ENCODE assay signal across 8 cellular contexts in genomic region chr11:68002943-68003845, GRCh38. TPM values are rescaled to one million over a fixed set of nuclear protein-coding genes. Genes with fewer than 3 reads are reported as not detected.
DNase-seq lines count a peak whose midpoint lies in the region; ATAC-seq and TF ChIP-seq lines count a peak whose summit lies in the region.

No MANE protein-coding gene starts in this region.

- TF ChIP-seq POLR2A in GM18505 (IDR thresholded peaks at IDR 0.05; ENCODE audit: borderline replicate concordance, extremely low read depth, insufficient read depth, insufficient read length): peak; percentile 3

- ATAC-seq in GM18505 (IDR thresholded peaks at IDR 0.05; ENCODE audit: unreplicated experiment) (peak; percentile 47), HG02970 (IDR thresholded peaks at IDR 0.05; ENCODE audit: low FRiP score, unreplicated experiment) (peak; percentile 22), HG03571 (IDR thresholded peaks at IDR 0.05; ENCODE audit: unreplicated experiment) (no peak)

- no peaks in the 10 kb centered on the region for H3K79me2 ChIP-seq in OCI-LY1 (ENCODE audit: insufficient read depth, low read length)

- TF ChIP-seq CTCF in OCI-LY1 (IDR thresholded peaks at IDR 0.05; ENCODE audit: low read length): no peak
- no peak for TF ChIP-seq CTCF in left ventricle myocardium inferior (IDR thresholded peaks at IDR 0.05; ENCODE audit: borderline replicate concordance)

- peak overlapping the region; percentile 88 for H3K27ac ChIP-seq in OCI-LY1 (ENCODE audit: low read depth, low read length, poor library complexity, severe bottlenecking)
- H3K27ac ChIP-seq in left ventricle myocardium inferior (replicated peaks): peak overlapping the region; percentile 83
- no peak overlapping the region for H3K27ac ChIP-seq in skeletal muscle tissue (ENCODE audit: low read depth, low read length)

- H3F3A ChIP-seq in OCI-LY1 (ENCODE audit: insufficient read depth, low read length): peaks cover 5% of the 10 kb centered on the region

- peak overlapping the region; percentile 80 for H3K4me3 ChIP-seq in OCI-LY1 (ENCODE audit: low read depth, low read length, poor library complexity, severe bottlenecking)
- peak overlapping the region; percentile 82 for H3K4me3 ChIP-seq in left ventricle myocardium inferior
- H3K4me3 ChIP-seq in skeletal muscle tissue (ENCODE audit: low read length in 3 of 3): peak overlapping the region in 2 of 3 donors; percentile 63 to 65

- intact Hi-C loops in left ventricle myocardium inferior (cut with micrococcal nuclease): no loop called here

- DNase-seq in activated gamma-delta T cell treated with anti-CD3 and anti-CD28 coated beads, Interleukin-2, amount 50 U/mL, for 16 hours (ENCODE audit: low read depth): peak; percentile 33
- DNase-seq in left ventricle myocardium inferior: no peak
- DNase-seq in NCI-H226: no peak

- no peaks in the 10 kb centered on the region for H4K20me1 ChIP-seq in OCI-LY1 (ENCODE audit: insufficient read depth, low read length)

- H3K9ac ChIP-seq in OCI-LY1 (ENCODE audit: low read length) (peak overlapping the region; percentile 76), skeletal muscle tissue (ENCODE audit: low read depth in 1 of 3, low read length in 3 of 3) (no peak overlapping the region)

- no peaks in the 10 kb centered on the region for H3K9me3 ChIP-seq in OCI-LY1 (ENCODE audit: low read length)
- H3K9me3 ChIP-seq in left ventricle myocardium inferior (replicated peaks): no peaks in the 10 kb centered on the region
- no peaks in the 10 kb centered on the region for H3K9me3 ChIP-seq in skeletal muscle tissue (ENCODE audit: control insufficient read depth in 3 of 3, low read length in 3 of 3)

- no peak overlapping the region for H2AFZ ChIP-seq in OCI-LY1 (ENCODE audit: low read length)

- H3K9me2 ChIP-seq in OCI-LY1 (ENCODE audit: low read depth, low read length): no peaks in the 10 kb centered on the region

- H3K36me3 ChIP-seq in OCI-LY1 (ENCODE audit: insufficient read depth, low read length): no peaks in the 10 kb centered on the region
- no peaks in the 10 kb centered on the region for H3K36me3 ChIP-seq in left ventricle myocardium inferior
- no peaks in the 10 kb centered on the region for H3K36me3 ChIP-seq in skeletal muscle tissue (ENCODE audit: control insufficient read depth in 3 of 3, insufficient read depth in 3 of 3, low read length in 3 of 3)

- H3K4me1 ChIP-seq in OCI-LY1 (ENCODE audit: insufficient read depth, low read length, severe bottlenecking): peaks cover 32% of the 10 kb centered on the region
- peaks cover 20% of the 10 kb centered on the region for H3K4me1 ChIP-seq in left ventricle myocardium inferior
- H3K4me1 ChIP-seq in skeletal muscle tissue (ENCODE audit: control insufficient read depth in 3 of 3, insufficient read depth in 3 of 3, low read length in 3 of 3): peaks cover 3 to 7% (median 6%) of the 10 kb centered on the region in 3 donors

- peak overlapping the region; percentile 97 for H3K4me2 ChIP-seq in OCI-LY1 (ENCODE audit: low read length)

- no peaks in the 10 kb centered on the region for H3K27me3 ChIP-seq in OCI-LY1 (ENCODE audit: insufficient read depth, low read length)
- no peaks in the 10 kb centered on the region for H3K27me3 ChIP-seq in left ventricle myocardium inferior (ENCODE audit: low read depth)
- peaks cover 0 to 14% (median 4%) of the 10 kb centered on the region in 3 donors for H3K27me3 ChIP-seq in skeletal muscle tissue (ENCODE audit: control insufficient read depth in 3 of 3, insufficient read depth in 3 of 3, low read length in 3 of 3)

RNA-seq across cellular contexts. Expression of gene UNC93B1, which starts 0.7 kb away (rescaled TPM):
- total RNA-seq in left ventricle myocardium inferior (6.1 TPM), skeletal muscle tissue (10.4 TPM)

RNA-seq across cellular contexts. Expression of gene ALDH3B1, which starts 6.9 kb away (rescaled TPM):
- total RNA-seq in left ventricle myocardium inferior (3.7 TPM), skeletal muscle tissue (2.6 TPM)

RNA-seq across cellular contexts. Expression of gene NDUFS8, which starts 27.3 kb away (rescaled TPM):
- 436 TPM for total RNA-seq in left ventricle myocardium inferior
- 64.7 TPM for total RNA-seq in skeletal muscle tissue

RNA-seq across cellular contexts. Expression of gene TCIRG1, which starts 35.6 kb away (rescaled TPM):
- total RNA-seq in left ventricle myocardium inferior (23.4 TPM), skeletal muscle tissue (18.3 TPM)
